In the genomic region with DNA sequence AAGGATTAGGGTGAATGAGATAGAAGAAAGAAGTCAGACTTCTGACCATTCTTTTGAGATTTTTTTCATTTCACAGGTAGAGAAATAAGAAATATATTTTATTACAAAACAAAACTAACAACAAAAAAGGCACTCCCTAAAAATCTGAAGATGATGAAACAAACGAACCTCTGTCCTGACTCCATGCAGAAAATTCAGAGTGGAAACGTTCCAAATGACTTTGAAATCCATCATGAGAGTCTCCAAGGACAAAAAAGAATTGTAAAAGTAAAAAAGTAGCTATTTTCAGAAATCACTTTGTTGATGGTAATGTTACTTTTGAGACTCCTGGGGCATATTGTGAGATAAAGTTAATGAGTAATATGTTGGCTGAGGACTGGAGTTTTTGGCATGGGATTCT, we compare ENCODE assay signal across 19 cellular contexts. TPM values are rescaled to one million over a fixed set of nuclear protein-coding genes. Genes with fewer than 3 reads are reported as not detected.
DNase-seq lines count a peak whose midpoint lies in the region; ATAC-seq and TF ChIP-seq lines count a peak whose summit lies in the region.
"Had no signal": no experiment of that assay in that cellular context is flagged by ENCODE, and none has a peak within 500 bp of the region (broad histone marks: within the 10 kb centered on the region; RNA-seq: fewer than 3 reads in every experiment).

No MANE protein-coding gene starts in this region.

- no peak overlapping the region for H3K4me3 Mint-ChIP-seq in T-helper 17 cell
- no peak overlapping the region for H3K4me3 Mint-ChIP-seq in stimulated activated memory B cell treated with anti-CD40 and anti-IgM and Interleukin-4, amounts not matched to agents 10 μg/mL and 1 μg/mL and 100 μg/mL, for 72 hours
- H3K4me3 Mint-ChIP-seq: B cell; CD8-positive, alpha-beta T cell had no signal

- ATAC-seq in T-helper 17 cell, result no peak
- no peak for ATAC-seq in stimulated activated memory B cell treated with anti-CD40 and anti-IgM and Interleukin-4, amounts not matched to agents 10 μg/mL and 1 μg/mL and 100 μg/mL, for 72 hours
- ATAC-seq in GM18519 (IDR thresholded peaks at IDR 0.05; ENCODE audit: low FRiP score, unreplicated experiment), result no peak
- ATAC-seq in left ventricle myocardium superior, result no peak
- ATAC-seq: CD8-positive, alpha-beta T cell had no signal

- no peaks in the 10 kb centered on the region for H3K27me3 Mint-ChIP-seq in T-helper 17 cell
- H3K27me3 Mint-ChIP-seq in stimulated activated memory B cell treated with anti-CD40 and anti-IgM and Interleukin-4, amounts not matched to agents 10 μg/mL and 1 μg/mL and 100 μg/mL, for 72 hours, result no peaks in the 10 kb centered on the region
- H3K27me3 Mint-ChIP-seq: B cell; CD4-positive, CD25-positive, alpha-beta regulatory T cell had no signal

- H3K9me3 ChIP-seq in T-helper 17 cell (ENCODE audit: control insufficient read depth, low read length, poor library complexity, severe bottlenecking), result no peaks in the 10 kb centered on the region
- no peaks in the 10 kb centered on the region for H3K9me3 ChIP-seq in osteoblast (ENCODE audit: low read depth, low read length)
- H3K9me3 ChIP-seq: BLaER1, Caco-2 had no signal

- H3K4me3 ChIP-seq in fibroblast of the aortic adventitia (ENCODE audit: low read depth, low read length) (no peak overlapping the region), osteoblast (ENCODE audit: insufficient read depth, low read length) (no peak overlapping the region)
- H3K4me3 ChIP-seq: BLaER1, GM23248 had no signal

- H3K4me1 Mint-ChIP-seq in T-helper 17 cell, result no peaks in the 10 kb centered on the region
- no peaks in the 10 kb centered on the region for H3K4me1 Mint-ChIP-seq in stimulated activated memory B cell treated with anti-CD40 and anti-IgM and Interleukin-4, amounts not matched to agents 10 μg/mL and 1 μg/mL and 100 μg/mL, for 72 hours
- H3K4me1 Mint-ChIP-seq: B cell had no signal

- H3K27me3 ChIP-seq in osteoblast (ENCODE audit: insufficient read depth, low read length), result no peaks in the 10 kb centered on the region
- H3K27me3 ChIP-seq: BLaER1 had no signal

- H3K79me2 ChIP-seq in osteoblast (ENCODE audit: insufficient read depth, low read length), result no peaks in the 10 kb centered on the region

- H2AFZ ChIP-seq in osteoblast (ENCODE audit: low read length), result no peak overlapping the region
- H2AFZ ChIP-seq: GM23248 had no signal

- peak overlapping the region; percentile 43 for H3K27ac Mint-ChIP-seq in T-helper 17 cell
- H3K27ac Mint-ChIP-seq in stimulated activated memory B cell treated with anti-CD40 and anti-IgM and Interleukin-4, amounts not matched to agents 10 μg/mL and 1 μg/mL and 100 μg/mL, for 72 hours, result peak overlapping the region; percentile 44
- H3K27ac Mint-ChIP-seq: CD4-positive, CD25-positive, alpha-beta regulatory T cell; CD8-positive, alpha-beta T cell had no signal

- H3K36me3 ChIP-seq in osteoblast (ENCODE audit: insufficient read depth, low read length), result no peaks in the 10 kb centered on the region

- no peak for DNase-seq in T-helper 17 cell
- DNase-seq in fibroblast of the aortic adventitia (ENCODE audit: low read depth), result peak; percentile 62
- no peak for DNase-seq in osteoblast (ENCODE audit: insufficient read length, low spot score, missing footprints)
- no peak for DNase-seq in activated CD4-positive, alpha-beta T cell treated with anti-CD3 and anti-CD28 coated beads for 1 hour
- no peak for DNase-seq in stimulated activated CD8-positive, alpha-beta memory T cell treated with anti-CD3 and anti-CD28 coated beads, Interleukin-4, amount 100 ng/mL, for 48 hours
- DNase-seq in left ventricle myocardium superior, result no peak
- DNase-seq: Caco-2; CD4-positive, CD25-positive, alpha-beta regulatory T cell; CD8-positive, alpha-beta T cell; DMS153; DND-41; GM23248; H7; HCEC 1CT had no signal

- no peaks in the 10 kb centered on the region for H3K36me3 Mint-ChIP-seq in T-helper 17 cell (ENCODE audit: low read depth)
- peaks cover 28% of the 10 kb centered on the region for H3K36me3 Mint-ChIP-seq in stimulated activated memory B cell treated with anti-CD40 and anti-IgM and Interleukin-4, amounts not matched to agents 10 μg/mL and 1 μg/mL and 100 μg/mL, for 72 hours

- H3K4me2 ChIP-seq in osteoblast (ENCODE audit: insufficient read depth, low read length), result peak overlapping the region; percentile 13
- H3K4me2 ChIP-seq: BLaER1 had no signal

- H4K20me1 ChIP-seq in osteoblast (ENCODE audit: insufficient read depth, low read length), result no peaks in the 10 kb centered on the region
- H4K20me1 ChIP-seq: BLaER1 had no signal

- TF ChIP-seq CTCF in fibroblast of the aortic adventitia (IDR thresholded peaks at IDR 0.05; ENCODE audit: insufficient read depth, low read length) (no peak), osteoblast (IDR thresholded peaks at IDR 0.05; ENCODE audit: extremely low read depth, low read depth, low read length) (no peak)

- no peaks in the 10 kb centered on the region for H3K9me3 Mint-ChIP-seq in stimulated activated memory B cell treated with anti-CD40 and anti-IgM and Interleukin-4, amounts not matched to agents 10 μg/mL and 1 μg/mL and 100 μg/mL, for 72 hours
- H3K9me3 Mint-ChIP-seq: CD4-positive, CD25-positive, alpha-beta regulatory T cell; CD8-positive, alpha-beta T cell had no signal

- H3K4me1 ChIP-seq in osteoblast (ENCODE audit: insufficient read depth, low read length), result peaks cover 10% of the 10 kb centered on the region
- H3K4me1 ChIP-seq: Caco-2 had no signal

- intact Hi-C loops in left ventricle myocardium superior (cut with micrococcal nuclease), result no loop called here

- H3K27ac ChIP-seq in osteoblast (ENCODE audit: low read depth, low read length), result no peak overlapping the region
- H3K27ac ChIP-seq: BLaER1, C4-2B, GM23248 had no signal

RNA-seq across cellular contexts. Expression of a gene that starts 26.4 kb away (rescaled TPM):
- total RNA-seq in T-helper 17 cell (100 to 1,000 TPM in 1 of 2 donors, 10 to 100 TPM in 1; 92.9 to 110 TPM), fibroblast of the aortic adventitia (ENCODE audit: low replicate concordance) (12.2 and 17.7 TPM in 2 replicates), osteoblast (12.3 and 14.1 TPM in 2 replicates), left ventricle myocardium superior (10.4 TPM)
